Comparison of ENCODE assay signal across 18 cellular contexts in the genomic region with DNA sequence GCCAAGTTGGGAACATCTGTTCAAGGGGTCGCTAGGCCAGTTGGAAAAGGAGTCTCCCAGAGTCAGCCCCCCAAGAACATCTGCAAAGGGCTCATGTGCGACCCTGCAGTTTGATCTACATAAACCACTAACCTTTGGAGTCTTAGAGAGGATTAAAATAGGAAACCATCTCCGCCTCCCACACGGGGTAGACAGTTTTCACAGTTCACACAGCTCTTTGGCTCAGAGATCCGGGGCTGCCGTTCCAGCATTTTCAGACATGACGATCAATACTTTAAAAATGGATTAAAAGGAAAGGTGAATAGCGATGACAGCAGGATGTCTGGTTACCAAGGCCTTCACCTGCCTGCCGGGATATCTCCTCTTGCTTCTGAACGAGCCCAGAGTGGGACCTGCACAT. TPM values are rescaled to one million over a fixed set of nuclear protein-coding genes. Genes with fewer than 3 reads are reported as not detected.
"Had no signal": no experiment of that assay in that cellular context is flagged by ENCODE, and none has a peak within 500 bp of the region (broad histone marks: within the 10 kb centered on the region; RNA-seq: fewer than 3 reads in every experiment).

No MANE protein-coding gene starts in this region.

- H3K9me3 Mint-ChIP-seq: dendritic cell treated with granulocyte-macrophage colony-stimulating factor and Interleukin-4, amounts not matched to agents 40 ng/mL and 50 ng/mL, for 4 days; effector memory CD8-positive, alpha-beta T cell; memory B cell had no signal

- H3K4me1 ChIP-seq: gastroesophageal sphincter, lower lobe of right lung, right atrium auricular region, uterus had no signal

- ATAC-seq: effector memory CD8-positive, alpha-beta T cell; gastroesophageal sphincter; left cardiac atrium; lower lobe of right lung had no signal

- H3K27me3 Mint-ChIP-seq: dendritic cell treated with granulocyte-macrophage colony-stimulating factor and Interleukin-4, amounts not matched to agents 40 ng/mL and 50 ng/mL, for 4 days; memory B cell; type B pancreatic cell had no signal

- H3K27me3 ChIP-seq: right atrium auricular region, uterus had no signal

- H3K4me3 Mint-ChIP-seq: dendritic cell treated with granulocyte-macrophage colony-stimulating factor and Interleukin-4, amounts not matched to agents 40 ng/mL and 50 ng/mL, for 4 days; effector memory CD8-positive, alpha-beta T cell; immature natural killer cell; memory B cell; naive B cell; type B pancreatic cell had no signal

- H3K27ac Mint-ChIP-seq: dendritic cell treated with granulocyte-macrophage colony-stimulating factor and Interleukin-4, amounts not matched to agents 40 ng/mL and 50 ng/mL, for 4 days; immature natural killer cell; memory B cell; naive B cell; type B pancreatic cell had no signal

- H3K27ac ChIP-seq: epithelial cell of prostate, esophagus muscularis mucosa, gastroesophageal sphincter, left ventricle myocardium inferior, lower lobe of right lung, right atrium auricular region, uterus had no signal

- H3K36me3 Mint-ChIP-seq: immature natural killer cell, memory B cell, naive B cell, type B pancreatic cell had no signal

- DNase-seq: effector memory CD8-positive, alpha-beta T cell; immature natural killer cell; left cardiac atrium; left ventricle myocardium inferior; lower lobe of right lung; naive B cell; small intestine; stimulated activated CD4-positive, alpha-beta T cell treated with anti-CD3 and anti-CD28 coated beads, Interleukin-2, amount 100 ng/mL, for 48 hours; stimulated activated naive CD4-positive, alpha-beta T cell treated with Interleukin-2 at 50 U/mL for 16 hours; uterus had no signal

- H3K4me1 Mint-ChIP-seq: memory B cell had no signal

RNA-seq across cellular contexts. Expression of gene BCL11B, which starts 59.8 kb away (rescaled TPM):
- total RNA-seq: fibroblast of villous mesenchyme had no signal
